Comparison of ENCODE assay signal across 11 cellular contexts in genomic region chr15:59594493-59594942, GRCh38. TPM values are rescaled to one million over a fixed set of nuclear protein-coding genes. Genes with fewer than 3 reads are reported as not detected.
DNase-seq lines count a peak whose midpoint lies in the region; ATAC-seq and TF ChIP-seq lines count a peak whose summit lies in the region.
"Had no signal": no experiment of that assay in that cellular context is flagged by ENCODE, and none has a peak within 500 bp of the region (broad histone marks: within the 10 kb centered on the region; RNA-seq: fewer than 3 reads in every experiment).

No MANE protein-coding gene starts in this region.

- H3K27ac Mint-ChIP-seq in nephron progenitor cell: peak overlapping the region; percentile 60
- no peak overlapping the region for H3K27ac Mint-ChIP-seq in activated naive CD4-positive, alpha-beta T cell treated with anti-CD3 and anti-CD28 coated beads, Interleukin-2, amount 10 ng/mL, durations not matched to agents 7 days and 5 days
- H3K27ac Mint-ChIP-seq: activated CD8-positive, alpha-beta T cell treated with anti-CD3 and anti-CD28 coated beads, Interleukin-2, amount 10 ng/mL, durations not matched to agents 7 days and 5 days; naive thymus-derived CD4-positive, alpha-beta T cell had no signal

- no peak overlapping the region for H3K4me3 ChIP-seq in fibroblast of mammary gland (ENCODE audit: control insufficient read depth, low read depth, low read length)

- H3K27me3 Mint-ChIP-seq in nephron progenitor cell (ENCODE audit: low read depth, poor library complexity): peaks cover 3% of the 10 kb centered on the region
- H3K27me3 Mint-ChIP-seq in activated naive CD4-positive, alpha-beta T cell treated with anti-CD3 and anti-CD28 coated beads, Interleukin-2, amount 10 ng/mL, durations not matched to agents 7 days and 5 days: peaks cover 10% of the 10 kb centered on the region

- H3K4me3 Mint-ChIP-seq in nephron progenitor cell: no peak overlapping the region
- H3K4me3 Mint-ChIP-seq in activated naive CD4-positive, alpha-beta T cell treated with anti-CD3 and anti-CD28 coated beads, Interleukin-2, amount 10 ng/mL, durations not matched to agents 7 days and 5 days: no peak overlapping the region
- H3K4me3 Mint-ChIP-seq: activated CD8-positive, alpha-beta T cell treated with anti-CD3 and anti-CD28 coated beads, Interleukin-2, amount 10 ng/mL, durations not matched to agents 7 days and 5 days; naive thymus-derived CD4-positive, alpha-beta T cell had no signal

- in situ Hi-C loops in Caki2 (cut with HindIII; ENCODE audit: low pct_unique_long_range_greater_than_20kb, low sequenced_read_pairs): no loop called here

- CTCF ChIA-PET in activated naive CD4-positive, alpha-beta T cell treated with anti-CD3 and anti-CD28 coated beads, Interleukin-2, amount 10 ng/mL, durations not matched to agents 7 days and 5 days (lab: Charles Lee): interaction anchor here (0.7 to 1.2 kb wide), 2 partner anchors 9 to 62 kb away, joined by 3 read pairs; no protein-coding TSS in a partner anchor

- peaks cover 3% of the 10 kb centered on the region for H3K9me3 Mint-ChIP-seq in nephron progenitor cell
- H3K9me3 Mint-ChIP-seq in activated naive CD4-positive, alpha-beta T cell treated with anti-CD3 and anti-CD28 coated beads, Interleukin-2, amount 10 ng/mL, durations not matched to agents 7 days and 5 days: no peaks in the 10 kb centered on the region

- DNase-seq in Caki2 (ENCODE audit: low read depth) (peak; percentile 98), RPMI7951 (ENCODE audit: low read depth) (peak; percentile 45), fibroblast of mammary gland (ENCODE audit: low read depth) (peak; percentile 72), nephron progenitor cell (no peak), cerebellar nuclear complex (lab: John Stamatoyannopoulos, UW) (no peak)
- DNase-seq in activated naive CD4-positive, alpha-beta T cell treated with anti-CD3 and anti-CD28 coated beads, Interleukin-2, amount 10 ng/mL, durations not matched to agents 7 days and 5 days: no peak
- DNase-seq: activated CD8-positive, alpha-beta T cell treated with anti-CD3 and anti-CD28 coated beads, Interleukin-2, amount 10 ng/mL, durations not matched to agents 7 days and 5 days; naive thymus-derived CD4-positive, alpha-beta T cell; SHP77 had no signal

- no peak for ATAC-seq in GM18858 (IDR thresholded peaks at IDR 0.05; ENCODE audit: unreplicated experiment)
- no peak for ATAC-seq in HG03460 (IDR thresholded peaks at IDR 0.05; ENCODE audit: unreplicated experiment)
- ATAC-seq: activated CD8-positive, alpha-beta T cell treated with anti-CD3 and anti-CD28 coated beads, Interleukin-2, amount 10 ng/mL, durations not matched to agents 7 days and 5 days; naive thymus-derived CD4-positive, alpha-beta T cell had no signal

- peaks cover 16% of the 10 kb centered on the region for H3K4me1 Mint-ChIP-seq in nephron progenitor cell
- peaks cover 17% of the 10 kb centered on the region for H3K4me1 Mint-ChIP-seq in activated naive CD4-positive, alpha-beta T cell treated with anti-CD3 and anti-CD28 coated beads, Interleukin-2, amount 10 ng/mL, durations not matched to agents 7 days and 5 days

- H3K36me3 Mint-ChIP-seq in nephron progenitor cell (ENCODE audit: low read depth): no peaks in the 10 kb centered on the region
- H3K36me3 Mint-ChIP-seq in activated naive CD4-positive, alpha-beta T cell treated with anti-CD3 and anti-CD28 coated beads, Interleukin-2, amount 10 ng/mL, durations not matched to agents 7 days and 5 days: no peaks in the 10 kb centered on the region
- H3K36me3 Mint-ChIP-seq: naive thymus-derived CD4-positive, alpha-beta T cell had no signal

- TF ChIP-seq CTCF in fibroblast of mammary gland (conservative IDR thresholded peaks at IDR 0.05; ENCODE audit: control insufficient read depth, insufficient read depth, low read depth, low read length) (no peak), nephron progenitor cell (IDR thresholded peaks at IDR 0.05) (no peak)

RNA-seq across cellular contexts. Expression of gene GCNT3, which starts 17.1 kb away (rescaled TPM):
- 0.64 and 5.9 TPM in 2 replicates for total RNA-seq in Caki2 (2014; rRNA removed; shearing (Covaris generic); ENCODE audit: low replicate concordance)
- not detected in 2 replicates for total RNA-seq in RPMI7951 (2014; rRNA removed; shearing (Covaris generic))
- total RNA-seq: activated CD8-positive, alpha-beta T cell treated with anti-CD3 and anti-CD28 coated beads, Interleukin-2, amount 10 ng/mL, durations not matched to agents 7 days and 5 days; naive thymus-derived CD4-positive, alpha-beta T cell had no signal

Comparison
In these comparisons a context has a peak if more than half of its experiments do, and no peak if none do; other contexts are left out.
1. DNase-seq: peak in Caki2 (single experiment), RPMI7951 (single experiment) and fibroblast of mammary gland (single experiment); none in nephron progenitor cell (single experiment), activated naive CD4-positive, alpha-beta T cell treated with anti-CD3 and anti-CD28 coated beads, Interleukin-2, amount 10 ng/mL, durations not matched to agents 7 days and 5 days (single experiment) and cerebellar nuclear complex (0 of 2).